ENCODE assay signal across 8 cellular contexts in the genomic region with DNA sequence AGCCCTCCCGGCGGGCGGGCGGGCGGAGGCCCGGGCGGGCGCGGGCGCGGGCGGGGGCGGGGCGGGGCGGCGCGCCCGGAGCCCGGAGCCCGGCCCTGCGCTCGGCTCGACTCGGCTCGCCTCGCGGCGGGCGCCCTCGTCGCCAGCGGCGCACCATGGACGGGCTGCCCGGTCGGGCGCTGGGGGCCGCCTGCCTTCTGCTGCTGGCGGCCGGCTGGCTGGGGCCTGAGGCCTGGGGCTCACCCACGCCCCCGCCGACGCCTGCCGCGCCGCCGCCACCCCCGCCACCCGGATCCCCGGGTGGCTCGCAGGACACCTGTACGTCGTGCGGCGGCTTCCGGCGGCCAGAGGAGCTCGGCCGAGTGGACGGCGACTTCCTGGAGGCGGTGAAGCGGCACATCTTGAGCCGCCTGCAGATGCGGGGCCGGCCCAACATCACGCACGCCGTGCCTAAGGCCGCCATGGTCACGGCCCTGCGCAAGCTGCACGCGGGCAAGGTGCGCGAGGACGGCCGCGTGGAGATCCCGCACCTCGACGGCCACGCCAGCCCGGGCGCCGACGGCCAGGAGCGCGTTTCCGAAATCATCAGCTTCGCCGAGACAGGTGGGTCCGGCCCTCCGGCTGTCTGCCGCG. TPM values are rescaled to one million over a fixed set of nuclear protein-coding genes. Genes with fewer than 3 reads are reported as not detected.
DNase-seq lines count a peak whose midpoint lies in the region; ATAC-seq lines count a peak whose summit lies in the region.

A gene (plus strand): TSS at position 103 of the 633 bp plus-strand sequence. CDS start 53 bp downstream, at position 156.

- intact Hi-C loops in activated T-helper 1 cell treated with anti-CD3 and anti-CD28 coated beads, Interleukin-12 subunit alpha, Interleukin-12 subunit beta, Interleukin-2, Interleukin-4 antibody, amounts not matched to agents 30 ng/mL and 10 ng/mL and 1 ng/mL, durations not matched to agents 14 hours and 24 hours and 36 hours (cut with micrococcal nuclease), result loop anchor here (10.0 kb wide), 2 partner anchors 331 to 1491 kb away; a partner anchor contains a TSS

- H3K27me3 ChIP-seq in iPS-20b (ENCODE audit: insufficient read depth, low read length), result peaks cover 98% of the 10 kb centered on the region

- no peaks in the 10 kb centered on the region for H3K36me3 ChIP-seq in iPS-20b (ENCODE audit: insufficient read depth, low read depth, low read length)

- no peaks in the 10 kb centered on the region for H3K36me3 Mint-ChIP-seq in activated CD4-positive, alpha-beta T cell treated with anti-CD3 and anti-CD28 coated beads, Interleukin-2, amount 10 ng/mL, durations not matched to agents 7 days and 5 days (ENCODE audit: low read depth)
- H3K36me3 Mint-ChIP-seq in activated T-helper 1 cell treated with anti-CD3 and anti-CD28 coated beads, Interleukin-12 subunit alpha, Interleukin-12 subunit beta, Interleukin-2, Interleukin-4 antibody, amounts not matched to agents 30 ng/mL and 10 ng/mL and 1 ng/mL, durations not matched to agents 14 hours and 24 hours and 36 hours (ENCODE audit: low read depth), result no peaks in the 10 kb centered on the region
- no peaks in the 10 kb centered on the region for H3K36me3 Mint-ChIP-seq in stimulated activated memory B cell treated with anti-CD40 and anti-IgM and Interleukin-4, amounts not matched to agents 10 μg/mL and 1 μg/mL and 100 μg/mL, for 72 hours

- CTCF ChIA-PET in activated CD4-positive, alpha-beta T cell treated with anti-CD3 and anti-CD28 coated beads, Interleukin-2, amount 10 ng/mL, durations not matched to agents 7 days and 5 days (lab: Charles Lee), result no interaction called here

- no peaks in the 10 kb centered on the region for H3K9me3 ChIP-seq in iPS-20b (ENCODE audit: insufficient read depth, low read depth, low read length)

- no peak within 1 kb of the TSS for H3K27ac Mint-ChIP-seq in activated CD4-positive, alpha-beta T cell treated with anti-CD3 and anti-CD28 coated beads, Interleukin-2, amount 10 ng/mL, durations not matched to agents 7 days and 5 days
- peak within 1 kb of the TSS; percentile 15 for H3K27ac Mint-ChIP-seq in activated T-helper 1 cell treated with anti-CD3 and anti-CD28 coated beads, Interleukin-12 subunit alpha, Interleukin-12 subunit beta, Interleukin-2, Interleukin-4 antibody, amounts not matched to agents 30 ng/mL and 10 ng/mL and 1 ng/mL, durations not matched to agents 14 hours and 24 hours and 36 hours
- no peak within 1 kb of the TSS for H3K27ac Mint-ChIP-seq in stimulated activated memory B cell treated with anti-CD40 and anti-IgM and Interleukin-4, amounts not matched to agents 10 μg/mL and 1 μg/mL and 100 μg/mL, for 72 hours

- peaks cover 16% of the 10 kb centered on the region for H3K4me1 Mint-ChIP-seq in activated CD4-positive, alpha-beta T cell treated with anti-CD3 and anti-CD28 coated beads, Interleukin-2, amount 10 ng/mL, durations not matched to agents 7 days and 5 days
- peaks cover 13% of the 10 kb centered on the region for H3K4me1 Mint-ChIP-seq in activated T-helper 1 cell treated with anti-CD3 and anti-CD28 coated beads, Interleukin-12 subunit alpha, Interleukin-12 subunit beta, Interleukin-2, Interleukin-4 antibody, amounts not matched to agents 30 ng/mL and 10 ng/mL and 1 ng/mL, durations not matched to agents 14 hours and 24 hours and 36 hours (ENCODE audit: low read depth)
- H3K4me1 Mint-ChIP-seq in stimulated activated memory B cell treated with anti-CD40 and anti-IgM and Interleukin-4, amounts not matched to agents 10 μg/mL and 1 μg/mL and 100 μg/mL, for 72 hours, result peaks cover 27% of the 10 kb centered on the region

- no peaks in the 10 kb centered on the region for H3K9me3 Mint-ChIP-seq in activated CD4-positive, alpha-beta T cell treated with anti-CD3 and anti-CD28 coated beads, Interleukin-2, amount 10 ng/mL, durations not matched to agents 7 days and 5 days
- no peaks in the 10 kb centered on the region for H3K9me3 Mint-ChIP-seq in activated T-helper 1 cell treated with anti-CD3 and anti-CD28 coated beads, Interleukin-12 subunit alpha, Interleukin-12 subunit beta, Interleukin-2, Interleukin-4 antibody, amounts not matched to agents 30 ng/mL and 10 ng/mL and 1 ng/mL, durations not matched to agents 14 hours and 24 hours and 36 hours
- no peaks in the 10 kb centered on the region for H3K9me3 Mint-ChIP-seq in stimulated activated memory B cell treated with anti-CD40 and anti-IgM and Interleukin-4, amounts not matched to agents 10 μg/mL and 1 μg/mL and 100 μg/mL, for 72 hours

- H3K27me3 Mint-ChIP-seq in activated CD4-positive, alpha-beta T cell treated with anti-CD3 and anti-CD28 coated beads, Interleukin-2, amount 10 ng/mL, durations not matched to agents 7 days and 5 days, result peaks cover 65% of the 10 kb centered on the region
- H3K27me3 Mint-ChIP-seq in activated T-helper 1 cell treated with anti-CD3 and anti-CD28 coated beads, Interleukin-12 subunit alpha, Interleukin-12 subunit beta, Interleukin-2, Interleukin-4 antibody, amounts not matched to agents 30 ng/mL and 10 ng/mL and 1 ng/mL, durations not matched to agents 14 hours and 24 hours and 36 hours (ENCODE audit: insufficient read depth), result peaks cover 51% of the 10 kb centered on the region
- H3K27me3 Mint-ChIP-seq in stimulated activated memory B cell treated with anti-CD40 and anti-IgM and Interleukin-4, amounts not matched to agents 10 μg/mL and 1 μg/mL and 100 μg/mL, for 72 hours, result peaks cover 72% of the 10 kb centered on the region

- no peak within 1 kb of the TSS for H3K9ac ChIP-seq in iPS-20b (ENCODE audit: low read depth, low read length)

- H3K4me1 ChIP-seq in iPS-20b (ENCODE audit: insufficient read depth, low read length), result peaks cover 19% of the 10 kb centered on the region; the same call in 1 of the 2 replicates

- POLR2A ChIA-PET in activated CD4-positive, alpha-beta T cell treated with anti-CD3 and anti-CD28 coated beads, Interleukin-2, amount 10 ng/mL, durations not matched to agents 7 days and 5 days (lab: Charles Lee), result interaction anchor here (0.7 kb wide), 1 partner anchor 50 kb away, joined by 3 read pairs; no protein-coding TSS in a partner anchor

- H3K4me3 ChIP-seq in iPS-20b (ENCODE audit: low read length), result peak within 1 kb of the TSS; percentile 60; the same call in 1 of the 2 replicates

- DNase-seq in activated CD4-positive, alpha-beta T cell treated with anti-CD3 and anti-CD28 coated beads, Interleukin-2, amount 10 ng/mL, durations not matched to agents 7 days and 5 days, result no peak
- no peak for DNase-seq in activated CD4-positive, alpha-beta T cell treated with anti-CD3 and anti-CD28 coated beads for 48 hours
- DNase-seq in activated T-helper 1 cell treated with anti-CD3 and anti-CD28 coated beads, Interleukin-12 subunit alpha, Interleukin-12 subunit beta, Interleukin-2, Interleukin-4 antibody, amounts not matched to agents 30 ng/mL and 10 ng/mL and 1 ng/mL, durations not matched to agents 14 hours and 24 hours and 36 hours (ENCODE audit: low spot score), result no peak
- DNase-seq in NCI-H1930 (lab: John Stamatoyannopoulos, UW), result no peak
- no peak for DNase-seq in foreskin melanocyte

- H3K4me3 Mint-ChIP-seq in activated CD4-positive, alpha-beta T cell treated with anti-CD3 and anti-CD28 coated beads, Interleukin-2, amount 10 ng/mL, durations not matched to agents 7 days and 5 days, result peak within 1 kb of the TSS; percentile 59
- peak within 1 kb of the TSS; percentile 75 for H3K4me3 Mint-ChIP-seq in activated T-helper 1 cell treated with anti-CD3 and anti-CD28 coated beads, Interleukin-12 subunit alpha, Interleukin-12 subunit beta, Interleukin-2, Interleukin-4 antibody, amounts not matched to agents 30 ng/mL and 10 ng/mL and 1 ng/mL, durations not matched to agents 14 hours and 24 hours and 36 hours
- H3K4me3 Mint-ChIP-seq in stimulated activated memory B cell treated with anti-CD40 and anti-IgM and Interleukin-4, amounts not matched to agents 10 μg/mL and 1 μg/mL and 100 μg/mL, for 72 hours, result peak within 1 kb of the TSS; percentile 67

- H3K27ac ChIP-seq in iPS-20b (ENCODE audit: low read length), result no peak within 1 kb of the TSS

- no peak for ATAC-seq in stimulated activated memory B cell treated with anti-CD40 and anti-IgM and Interleukin-4, amounts not matched to agents 10 μg/mL and 1 μg/mL and 100 μg/mL, for 72 hours
- ATAC-seq in HG03439 (IDR thresholded peaks at IDR 0.05; ENCODE audit: unreplicated experiment), result no peak

RNA-seq across cellular contexts. Expression of the gene that starts here (rescaled TPM):
- total RNA-seq in activated CD4-positive, alpha-beta T cell treated with anti-CD3 and anti-CD28 coated beads, Interleukin-2, amount 10 ng/mL, durations not matched to agents 7 days and 5 days, result not detected
- not detected in 2 replicates for total RNA-seq in activated T-helper 1 cell treated with anti-CD3 and anti-CD28 coated beads, Interleukin-12 subunit alpha, Interleukin-12 subunit beta, Interleukin-2, Interleukin-4 antibody, amounts not matched to agents 30 ng/mL and 10 ng/mL and 1 ng/mL, durations not matched to agents 14 hours and 24 hours and 36 hours
